Comparison of ENCODE assay signal across 8 cellular contexts in the genomic region with DNA sequence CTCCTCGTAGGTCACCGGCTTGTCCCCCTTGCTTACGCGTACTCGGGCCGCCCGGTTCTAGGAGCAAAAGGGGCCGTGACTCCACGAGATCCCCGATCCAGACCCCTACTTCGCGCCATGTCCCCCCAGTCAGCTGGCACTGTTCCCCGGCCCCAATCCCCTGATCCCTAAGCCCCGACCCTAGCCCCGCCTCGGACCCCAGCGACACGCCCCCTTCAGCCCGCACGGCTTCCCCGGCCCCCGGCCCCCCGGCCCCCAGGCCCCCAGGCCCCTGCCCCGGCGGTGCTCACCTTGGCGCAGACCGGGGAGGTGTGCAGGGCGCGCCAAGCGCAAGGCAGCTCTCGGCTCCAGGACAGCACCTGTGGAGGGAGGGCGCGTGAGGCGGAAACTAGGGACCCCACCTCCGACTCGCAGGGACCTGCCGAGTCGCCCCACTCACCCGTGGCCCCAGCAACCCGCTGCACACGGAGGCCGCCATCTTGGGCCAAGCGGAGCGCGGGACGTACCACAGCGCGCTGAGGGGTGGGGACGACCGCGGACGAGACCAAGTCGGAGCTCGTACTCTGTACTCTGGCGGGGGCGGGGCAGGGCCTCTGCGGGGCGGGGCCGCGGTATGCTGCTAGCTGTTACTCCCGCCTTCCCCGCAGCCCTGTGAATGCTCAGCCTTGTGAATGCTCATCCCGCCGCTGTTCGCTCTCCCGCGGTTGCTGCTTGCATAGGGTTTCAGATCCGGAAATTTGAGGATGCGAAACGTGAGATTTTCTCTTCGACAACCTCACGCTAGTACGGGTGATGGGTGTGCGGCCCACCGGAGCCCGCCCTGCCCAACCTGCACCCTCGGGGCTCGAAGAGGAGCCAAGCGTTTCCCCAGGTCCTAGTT. TPM values are rescaled to one million over a fixed set of nuclear protein-coding genes. Genes with fewer than 3 reads are reported as not detected.
DNase-seq lines count a peak whose midpoint lies in the region; ATAC-seq and TF ChIP-seq lines count a peak whose summit lies in the region.

A gene (minus strand): TSS at position 500 of the 880 bp plus-strand sequence. CDS start 22 bp downstream, at position 478.

- peak within 1 kb of the TSS; percentile 95 for H3K27ac Mint-ChIP-seq in neural progenitor cell

- TF ChIP-seq CTCF in foreskin keratinocyte (conservative IDR thresholded peaks at IDR 0.05) (no peak), neural progenitor cell (IDR thresholded peaks at IDR 0.05) (no peak)

- peaks cover 16% of the 10 kb centered on the region for H3K36me3 Mint-ChIP-seq in neural progenitor cell

- H3K27ac ChIP-seq in SJSA1, result peak within 1 kb of the TSS; percentile 99
- peak within 1 kb of the TSS; percentile 100 for H3K27ac ChIP-seq in foreskin keratinocyte
- H3K27ac ChIP-seq in neural progenitor cell, result no peak within 1 kb of the TSS
- H3K27ac ChIP-seq in stomach smooth muscle (ENCODE audit: low read length), result peak within 1 kb of the TSS; percentile 88

- H2AFZ ChIP-seq in neural progenitor cell (replicated peaks), result peak within 1 kb of the TSS; percentile 86

- no peaks in the 10 kb centered on the region for H4K20me1 ChIP-seq in neural progenitor cell (ENCODE audit: low read depth)

- H3K9me3 ChIP-seq in SJSA1 (replicated peaks) (no peaks in the 10 kb centered on the region), neural progenitor cell (ENCODE audit: low read depth) (no peaks in the 10 kb centered on the region), stomach smooth muscle (ENCODE audit: control insufficient read depth in 2 of 2, low read length in 2 of 2) (no peaks in the 10 kb centered on the region)

- peaks cover 8% of the 10 kb centered on the region for H3F3A ChIP-seq in neural progenitor cell (ENCODE audit: low read depth)

- H3K4me1 ChIP-seq in SJSA1 (replicated peaks) (peaks cover 43% of the 10 kb centered on the region), foreskin keratinocyte (peaks cover 27% of the 10 kb centered on the region), neural progenitor cell (peaks cover 4% of the 10 kb centered on the region), stomach smooth muscle (ENCODE audit: control insufficient read depth, insufficient read depth, low read length) (peaks cover 27% of the 10 kb centered on the region)

- H3K4me3 ChIP-seq in SJSA1, result peak within 1 kb of the TSS; percentile 63
- peak within 1 kb of the TSS; percentile 71 for H3K4me3 ChIP-seq in neural progenitor cell
- peak within 1 kb of the TSS; percentile 86 to 91 for H3K4me3 ChIP-seq in stomach smooth muscle (ENCODE audit: low read length in 2 of 2)

- peaks cover 26% of the 10 kb centered on the region for H3K36me3 ChIP-seq in SJSA1
- no peaks in the 10 kb centered on the region for H3K36me3 ChIP-seq in neural progenitor cell
- H3K36me3 ChIP-seq in stomach smooth muscle (ENCODE audit: control insufficient read depth in 2 of 2, insufficient read depth in 2 of 2, low read length in 2 of 2), result peaks cover 12 to 15% of the 10 kb centered on the region in 2 donors

- DNase-seq in GM03348 (ENCODE audit: low spot score) (peak; percentile 97), HEK293T (ENCODE audit: extremely low spot score) (peak; percentile 97), MV-4-11 (lab: John Stamatoyannopoulos, UW) (peak; percentile 97), SJSA1 (ENCODE audit: low read depth in 1 of 2, low spot score in 2 of 2) (peak; percentile 85 to 95), foreskin keratinocyte (peak; percentile 74 to 87), neural progenitor cell (ENCODE audit: low spot score) (peak; percentile 98)
- peak; percentile 87 to 95 (median 92) for DNase-seq in activated naive CD4-positive, alpha-beta T cell (lab: John Stamatoyannopoulos, UW)

- peaks cover 21% of the 10 kb centered on the region for H3K4me1 Mint-ChIP-seq in neural progenitor cell

- H3K4me2 ChIP-seq in neural progenitor cell, result peak within 1 kb of the TSS; percentile 76

- no peaks in the 10 kb centered on the region for H3K79me2 ChIP-seq in neural progenitor cell (ENCODE audit: low read depth)

- peak within 1 kb of the TSS; percentile 56 for H3K9ac ChIP-seq in neural progenitor cell
- H3K9ac ChIP-seq in stomach smooth muscle (ENCODE audit: low read length in 2 of 2), result peak within 1 kb of the TSS; percentile 84 to 86

- peak; percentile 92 for ATAC-seq in foreskin keratinocyte

- POLR2A ChIA-PET in HEK293T (lab: Yijun Ruan, JAX), result interaction anchor here (0.6 to 1.9 kb wide), 21 partner anchors 8 to 763 kb away, joined by 3 to 10 read pairs (median 4); a partner anchor contains a TSS

- CTCF ChIA-PET in HEK293T (lab: Yijun Ruan, JAX), result interaction anchor here (1.0 kb wide), 1 partner anchor 31 kb away, joined by 5 read pairs; no protein-coding TSS in a partner anchor

- H3K9me3 Mint-ChIP-seq in neural progenitor cell, result no peaks in the 10 kb centered on the region

- H3K27me3 ChIP-seq in SJSA1 (replicated peaks), result no peaks in the 10 kb centered on the region
- H3K27me3 ChIP-seq in foreskin keratinocyte, result no peaks in the 10 kb centered on the region
- H3K27me3 ChIP-seq in neural progenitor cell, result peaks cover 6% of the 10 kb centered on the region
- H3K27me3 ChIP-seq in stomach smooth muscle (ENCODE audit: control insufficient read depth in 1 of 2, insufficient read depth in 2 of 2, low read length in 2 of 2), result no peaks in the 10 kb centered on the region

- H3K4me3 Mint-ChIP-seq in neural progenitor cell, result peak within 1 kb of the TSS; percentile 84

- H3K27me3 Mint-ChIP-seq in neural progenitor cell (ENCODE audit: insufficient read depth, low read depth), result peaks cover 12% of the 10 kb centered on the region

TF ChIP-seq in HEK293T, 16 proteins besides CTCF, POLR2A, EP300 and RAD21:
- TF ChIP-seq BHLHE40 (IDR thresholded peaks at IDR 0.05; ENCODE audit: borderline replicate concordance) (peak; percentile 54; the same call in 1 of the 2 replicates), TARDBP (IDR thresholded peaks at IDR 0.05) (no peak), FOXA1 (IDR thresholded peaks at IDR 0.05) (no peak), L3MBTL2 (conservative IDR thresholded peaks at IDR 0.05) (peak; percentile 70), HDGF (IDR thresholded peaks at IDR 0.05; ENCODE audit: borderline replicate concordance) (no peak), ZNF384 (IDR thresholded peaks at IDR 0.05) (no peak), FOXM1 (IDR thresholded peaks at IDR 0.05; ENCODE audit: borderline replicate concordance) (no peak; the same call in 1 of the 2 replicates), ELF4 (IDR thresholded peaks at IDR 0.05) (no peak; the same call in 1 of the 2 replicates)
TF ChIP-seq in HEK293T: peak in this region for 2.

RNA-seq across cellular contexts. Expression of the gene that starts here (rescaled TPM):
- total RNA-seq in SJSA1 (2014; rRNA removed; shearing (Covaris generic)), result 146 and 224 TPM in 2 replicates
- total RNA-seq in foreskin keratinocyte (136 and 147 TPM in 2 replicates), neural progenitor cell (ENCODE audit: low replicate concordance) (54.6 and 60.6 TPM in 2 replicates)
- polyA plus RNA-seq in foreskin keratinocyte, result 227 and 229 TPM in 2 replicates
